In genomic region chr1:63813829-63814277, GRCh38 we compare ENCODE assay signal across 1 cellular context.
TF ChIP-seq lines count a peak whose summit lies in the region.

No MANE protein-coding gene starts in this region.

TF ChIP-seq in GM12878, 131 proteins besides CTCF, POLR2A, EP300 and RAD21:
- peak in 1 of 2 experiments; percentile 33; a peak in 1 of 4 replicates for TF ChIP-seq BHLHE40 (IDR thresholded peaks at IDR 0.05; ENCODE audit: borderline replicate concordance in 1 of 2, low read depth in 2 of 2, low read length in 1 of 2)
- TF ChIP-seq ATF7 (IDR thresholded peaks at IDR 0.05; ENCODE audit: low read depth), result peak; percentile 59
- no peak for TF ChIP-seq ZNF592 (IDR thresholded peaks at IDR 0.05)
- TF ChIP-seq SRF (IDR thresholded peaks at IDR 0.05; ENCODE audit: low read depth in 2 of 2, low read length in 2 of 2), result no peak
- TF ChIP-seq BCL11A (IDR thresholded peaks at IDR 0.05; ENCODE audit: low read depth, low read length), result no peak
- TF ChIP-seq ZNF384 (IDR thresholded peaks at IDR 0.05; ENCODE audit: borderline replicate concordance, low read depth, low read length), result no peak
- TF ChIP-seq MEF2B (IDR thresholded peaks at IDR 0.05; ENCODE audit: partially characterized antibody, poor library complexity, severe bottlenecking), result peak; percentile 24
- TF ChIP-seq IKZF2 (IDR thresholded peaks at IDR 0.05), result peak in 1 of 2 experiments; percentile 47; a peak in 2 of 4 replicates
- TF ChIP-seq ESRRA (IDR thresholded peaks at IDR 0.05; ENCODE audit: low read length), result no peak
- TF ChIP-seq MTA2 (IDR thresholded peaks at IDR 0.05; ENCODE audit: low read depth), result peak; percentile 78
- no peak for TF ChIP-seq RUNX3 (IDR thresholded peaks at IDR 0.05; ENCODE audit: low read length)
- peak; percentile 33; the same call in 1 of the 2 replicates for TF ChIP-seq RAD51 (IDR thresholded peaks at IDR 0.05)
- TF ChIP-seq MLLT1 (IDR thresholded peaks at IDR 0.05), result no peak
- peak; percentile 26; the same call in 1 of the 2 replicates for TF ChIP-seq RELB (IDR thresholded peaks at IDR 0.05; ENCODE audit: low read depth)
TF ChIP-seq in GM12878: peak in this region for 7.
